ENCODE assay signal across 8 cellular contexts in the genomic region with DNA sequence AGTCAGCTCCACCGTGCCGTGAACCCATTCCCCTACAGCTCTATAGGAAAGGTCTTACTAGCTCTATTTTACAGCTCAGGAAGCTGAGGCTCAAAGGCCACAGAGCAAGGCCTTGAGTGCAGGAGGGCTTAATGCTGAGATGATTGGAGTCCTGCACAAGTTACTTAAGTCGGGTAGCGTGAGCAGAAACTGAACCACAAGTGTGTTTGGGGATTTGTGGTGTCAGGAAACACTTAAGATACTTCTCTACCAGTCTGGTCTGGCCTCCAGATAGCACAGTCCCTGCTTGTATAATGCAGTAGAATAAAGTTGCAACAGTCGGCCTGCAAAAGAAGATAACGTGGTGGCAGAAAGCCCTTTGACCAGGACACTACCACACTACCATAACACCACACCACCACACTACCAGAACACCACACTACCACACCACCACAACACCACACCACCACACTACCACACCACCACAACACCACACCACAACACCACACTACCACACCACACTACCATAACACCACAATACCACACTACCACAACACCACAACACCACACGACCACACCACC.
DNase-seq lines count a peak whose midpoint lies in the region; ATAC-seq, FAIRE-seq and TF ChIP-seq lines count a peak whose summit lies in the region.

No MANE protein-coding gene starts in this region.

- 82% methylated on average over 7 of the region's 7 CpGs; no CpG with 5 or more reads in 1 of the 2 experiments for WGBS in H1 (ENCODE audit: extremely low coverage in 1 of 2, insufficient coverage in 1 of 2, insufficient read length in 1 of 2, insufficient replicate concordance in 2 of 2, low coverage in 1 of 2, low lambda C conversion rate in 2 of 2, missing lambda C conversion rate in 1 of 2), 2 experiments

- peaks cover 69% of the 10 kb centered on the region for H3K4me1 ChIP-seq in OCI-LY1 (ENCODE audit: insufficient read depth, low read length, severe bottlenecking)
- peaks cover 0 to 10% (median 6%) of the 10 kb centered on the region in 4 experiments; a peak in 6 of 7 replicates for H3K4me1 ChIP-seq in H1 (replicated peaks in 1 of 4; ENCODE audit: control insufficient read depth in 3 of 4, insufficient read depth in 4 of 4, low read length in 3 of 4)

- no peaks in the 10 kb centered on the region for H4K20me1 ChIP-seq in OCI-LY1 (ENCODE audit: insufficient read depth, low read length)
- peaks cover 0 to 3% of the 10 kb centered on the region in 2 experiments for H4K20me1 ChIP-seq in H1 (replicated peaks in 1 of 2; ENCODE audit: control insufficient read depth in 1 of 2, insufficient read depth in 2 of 2, low read length in 2 of 2)

- no peak overlapping the region for H3K14ac ChIP-seq in H1 (ENCODE audit: insufficient read length)

- no peak overlapping the region for H3K4me3 Mint-ChIP-seq in activated naive CD4-positive, alpha-beta T cell treated with anti-CD3 and anti-CD28 coated beads for 36 hours
- H3K4me3 Mint-ChIP-seq in stimulated activated naive CD8-positive, alpha-beta T cell treated with anti-CD3 and anti-CD28 coated beads, Interleukin-15, amount 100 ng/mL, for 72 hours, result peak overlapping the region in 1 of 2 donors; percentile 45

- peak; percentile 16 for DNase-seq in activated naive CD4-positive, alpha-beta T cell treated with anti-CD3 and anti-CD28 coated beads for 36 hours
- no peak for DNase-seq in activated naive CD4-positive, alpha-beta T cell (lab: John Stamatoyannopoulos, UW)
- DNase-seq in H1 (ENCODE audit: low read depth in 1 of 2, low spot score in 2 of 2), result no peak
- DNase-seq in stimulated activated naive CD8-positive, alpha-beta T cell treated with anti-CD3 and anti-CD28 coated beads, Interleukin-15, amount 100 ng/mL, for 72 hours, result peak; percentile 29 to 33
- no peak for DNase-seq in stimulated activated CD4-positive, alpha-beta T cell treated with anti-CD3 and anti-CD28 coated beads, Interleukin-4, amount 100 ng/mL, for 4 hours
- no peak for DNase-seq in Ammon's horn (ENCODE audit: low spot score)
- DNase-seq in stimulated activated CD4-positive, alpha-beta T cell treated with anti-CD3 and anti-CD28 coated beads, Interleukin-2, amount 100 ng/mL, for 48 hours, result no peak

- peak overlapping the region; percentile 0 for H4K5ac ChIP-seq in H1 (ENCODE audit: insufficient read length, low read depth, low read length)

- H2AFZ ChIP-seq in OCI-LY1 (ENCODE audit: low read length), result no peak overlapping the region
- H2AFZ ChIP-seq in H1 (ENCODE audit: low read length), result no peak overlapping the region

- H2BK12ac ChIP-seq in H1 (ENCODE audit: low read depth, low read length), result peak overlapping the region; percentile 93

- H2BK20ac ChIP-seq in H1 (ENCODE audit: low read length), result peak overlapping the region; percentile 94

- H3K56ac ChIP-seq in H1 (replicated peaks; ENCODE audit: insufficient read length, low read depth, low read length), result peak overlapping the region; percentile 99

- H4K91ac ChIP-seq in H1 (replicated peaks; ENCODE audit: insufficient read length, low read length), result peak overlapping the region; percentile 96

- POLR2A ChIA-PET in H1 (lab: Charles Lee; ENCODE audit: partially characterized antibody), result interaction anchor here (0.8 kb wide), 1 partner anchor 10 kb away, joined by 4 read pairs; no protein-coding TSS in a partner anchor

- no peaks in the 10 kb centered on the region for H3K9me3 ChIP-seq in OCI-LY1 (ENCODE audit: low read length)
- H3K9me3 ChIP-seq in H1 (ENCODE audit: insufficient read depth in 2 of 2, low read depth in 1 of 2, low read length in 1 of 2), result no peaks in the 10 kb centered on the region

- no peaks in the 10 kb centered on the region for H3K27me3 Mint-ChIP-seq in activated naive CD4-positive, alpha-beta T cell treated with anti-CD3 and anti-CD28 coated beads for 36 hours (ENCODE audit: low read depth)
- no peaks in the 10 kb centered on the region for H3K27me3 Mint-ChIP-seq in stimulated activated naive CD8-positive, alpha-beta T cell treated with anti-CD3 and anti-CD28 coated beads, Interleukin-15, amount 100 ng/mL, for 72 hours

- peak; percentile 8 for ATAC-seq in stimulated activated naive CD8-positive, alpha-beta T cell treated with anti-CD3 and anti-CD28 coated beads, Interleukin-15, amount 100 ng/mL, for 72 hours

- H3K27me3 ChIP-seq in OCI-LY1 (ENCODE audit: insufficient read depth, low read length) (no peaks in the 10 kb centered on the region), H1 (replicated peaks in 1 of 4; ENCODE audit: control insufficient read depth in 3 of 4, extremely low read depth in 1 of 4, insufficient read depth in 3 of 4, low read length in 3 of 4) (no peaks in the 10 kb centered on the region)

- FAIRE-seq in H1 (lab: Jason Lieb, UNC), result peak; percentile 70

- H4K8ac ChIP-seq in H1 (ENCODE audit: extremely low read depth, insufficient read depth, low read length), result peak overlapping the region; percentile 75; the same call in 1 of the 2 replicates

- no peaks in the 10 kb centered on the region; the same call in 1 of the 2 replicates for H3K79me1 ChIP-seq in H1 (ENCODE audit: low read depth, low read length)

- no peaks in the 10 kb centered on the region for H3K9me2 ChIP-seq in OCI-LY1 (ENCODE audit: low read depth, low read length)

- H3F3A ChIP-seq in OCI-LY1 (ENCODE audit: insufficient read depth, low read length), result peaks cover 9% of the 10 kb centered on the region; the same call in 1 of the 2 replicates

- H3K27ac ChIP-seq in OCI-LY1 (ENCODE audit: low read depth, low read length, poor library complexity, severe bottlenecking), result peak overlapping the region; percentile 98
- H3K27ac ChIP-seq in H1 (ENCODE audit: low read depth, low read length), result no peak overlapping the region

- no peak for TF ChIP-seq EP300 in H1 (IDR thresholded peaks at IDR 0.05; ENCODE audit: borderline replicate concordance in 1 of 2, low read depth in 2 of 2, low read length in 2 of 2)

- peak overlapping the region; percentile 86 for H2AK5ac ChIP-seq in H1 (ENCODE audit: low read depth, low read length)

- TF ChIP-seq RAD21 in H1 (IDR thresholded peaks at IDR 0.05 in 1 of 2, conservative IDR thresholded peaks at IDR 0.05 in 1 of 2; ENCODE audit: low read depth in 2 of 2, low read length in 2 of 2), result no peak

- peak overlapping the region; percentile 63; the same call in 1 of the 2 replicates for H2BK5ac ChIP-seq in H1 (ENCODE audit: low read depth, low read length)

- no peak overlapping the region; the same call in 1 of the 2 replicates for H3K18ac ChIP-seq in H1 (ENCODE audit: extremely low read depth, low read length)

- peak overlapping the region; percentile 98 for H2BK15ac ChIP-seq in H1 (ENCODE audit: low read length)

- peak overlapping the region; percentile 98 for H3K4ac ChIP-seq in H1 (replicated peaks; ENCODE audit: insufficient read length, low read depth, low read length)

- H3K9ac ChIP-seq in OCI-LY1 (ENCODE audit: low read length) (no peak overlapping the region), H1 (replicated peaks in 1 of 4; ENCODE audit: extremely low read depth in 1 of 4, low read depth in 3 of 4, low read length in 3 of 4) (no peak overlapping the region; a peak in 1 of 7 replicates)

- peaks cover 4% of the 10 kb centered on the region; the same call in 1 of the 2 replicates for H3K23me2 ChIP-seq in H1 (ENCODE audit: low read depth, low read length)

- CTCF ChIA-PET in activated naive CD4-positive, alpha-beta T cell treated with anti-CD3 and anti-CD28 coated beads for 36 hours (lab: Charles Lee), result no interaction called here
- CTCF ChIA-PET in H1 (lab: Charles Lee; ENCODE audit: partially characterized antibody), result interaction anchor here (0.6 to 1.2 kb wide), 2 partner anchors 13 to 25 kb away, joined by 3 read pairs; no protein-coding TSS in a partner anchor

- H2BK120ac ChIP-seq in H1 (replicated peaks; ENCODE audit: low read depth, low read length), result peak overlapping the region; percentile 53

- H3K4me2 ChIP-seq in OCI-LY1 (ENCODE audit: low read length) (no peak overlapping the region; the same call in 1 of the 2 replicates), H1 (ENCODE audit: insufficient read depth in 1 of 2, low read depth in 2 of 2, low read length in 2 of 2) (no peak overlapping the region)

- H3K9me3 Mint-ChIP-seq in activated naive CD4-positive, alpha-beta T cell treated with anti-CD3 and anti-CD28 coated beads for 36 hours, result no peaks in the 10 kb centered on the region
- H3K9me3 Mint-ChIP-seq in stimulated activated naive CD8-positive, alpha-beta T cell treated with anti-CD3 and anti-CD28 coated beads, Interleukin-15, amount 100 ng/mL, for 72 hours, result peaks cover 5 to 8% of the 10 kb centered on the region in 2 donors

- H3K27ac Mint-ChIP-seq in activated naive CD4-positive, alpha-beta T cell treated with anti-CD3 and anti-CD28 coated beads for 36 hours, result peak overlapping the region; percentile 1
- peak overlapping the region; percentile 82 to 97 for H3K27ac Mint-ChIP-seq in stimulated activated naive CD8-positive, alpha-beta T cell treated with anti-CD3 and anti-CD28 coated beads, Interleukin-15, amount 100 ng/mL, for 72 hours

- TF ChIP-seq CTCF in OCI-LY1 (IDR thresholded peaks at IDR 0.05; ENCODE audit: low read length) (no peak), H1 (IDR thresholded peaks at IDR 0.05; ENCODE audit: control extremely low read depth in 1 of 3, insufficient read depth in 1 of 3, low read depth in 1 of 3, low read length in 3 of 3) (no peak)

- H3K79me2 ChIP-seq in OCI-LY1 (ENCODE audit: insufficient read depth, low read length), result no peaks in the 10 kb centered on the region
- H3K79me2 ChIP-seq in H1 (ENCODE audit: control insufficient read depth in 1 of 2, insufficient read depth in 2 of 2, low read length in 2 of 2), result no peaks in the 10 kb centered on the region

- H3K4me3 ChIP-seq in OCI-LY1 (ENCODE audit: low read depth, low read length, poor library complexity, severe bottlenecking), result no peak overlapping the region
- no peak overlapping the region for H3K4me3 ChIP-seq in H1 (ENCODE audit: extremely low read depth in 1 of 4, insufficient read depth in 2 of 4, low read depth in 3 of 4, low read length in 4 of 4)

- no peak overlapping the region for H3K23ac ChIP-seq in H1 (ENCODE audit: insufficient read length)

- no peak for TF ChIP-seq POLR2A in H1 (IDR thresholded peaks at IDR 0.05; ENCODE audit: control extremely low read depth in 1 of 2, low read depth in 2 of 2, low read length in 2 of 2)

- intact Hi-C loops in activated naive CD4-positive, alpha-beta T cell treated with anti-CD3 and anti-CD28 coated beads for 36 hours (cut with micrococcal nuclease), result loop anchor here (5.0 kb wide), 1 partner anchor 119 kb away; the partner anchor contains the start of gene SPSB1

- no peaks in the 10 kb centered on the region for H3K36me3 Mint-ChIP-seq in activated naive CD4-positive, alpha-beta T cell treated with anti-CD3 and anti-CD28 coated beads for 36 hours (ENCODE audit: low read depth)

- H3K4me1 Mint-ChIP-seq in activated naive CD4-positive, alpha-beta T cell treated with anti-CD3 and anti-CD28 coated beads for 36 hours (ENCODE audit: low read depth), result peaks cover 33% of the 10 kb centered on the region
- H3K4me1 Mint-ChIP-seq in stimulated activated naive CD8-positive, alpha-beta T cell treated with anti-CD3 and anti-CD28 coated beads, Interleukin-15, amount 100 ng/mL, for 72 hours, result peaks cover 47% of the 10 kb centered on the region

- H3K36me3 ChIP-seq in OCI-LY1 (ENCODE audit: insufficient read depth, low read length) (no peaks in the 10 kb centered on the region), H1 (ENCODE audit: control insufficient read depth in 2 of 4, insufficient read depth in 4 of 4, low read length in 3 of 4) (no peaks in the 10 kb centered on the region)

Comparison
In these comparisons a context has a peak if more than half of its experiments do, and no peak if none do; other contexts are left out.
1. DNase-seq: peak in activated naive CD4-positive, alpha-beta T cell treated with anti-CD3 and anti-CD28 coated beads for 36 hours (single experiment) and stimulated activated naive CD8-positive, alpha-beta T cell treated with anti-CD3 and anti-CD28 coated beads, Interleukin-15, amount 100 ng/mL, for 72 hours (2 of 2); none in activated naive CD4-positive, alpha-beta T cell (0 of 4), H1 (0 of 2), stimulated activated CD4-positive, alpha-beta T cell treated with anti-CD3 and anti-CD28 coated beads, Interleukin-4, amount 100 ng/mL, for 4 hours (0 of 2), Ammon's horn (single experiment) and stimulated activated CD4-positive, alpha-beta T cell treated with anti-CD3 and anti-CD28 coated beads, Interleukin-2, amount 100 ng/mL, for 48 hours (0 of 2).